ENCODE assay signal across 15 cellular contexts in genomic region chr14:42814817-42815216, GRCh38.
DNase-seq lines count a peak whose midpoint lies in the region; ATAC-seq, FAIRE-seq and TF ChIP-seq lines count a peak whose summit lies in the region.
"Had no signal": no experiment of that assay in that cellular context is flagged by ENCODE, and none has a peak within 500 bp of the region (broad histone marks: within the 10 kb centered on the region; RNA-seq: fewer than 3 reads in every experiment).

No MANE protein-coding gene starts in this region.

- intact Hi-C loops in pancreas (cut with DNase I): no loop called here

- H3K36me3 ChIP-seq in pancreas: no peaks in the 10 kb centered on the region
- H3K36me3 ChIP-seq: BLaER1, HAP-1 had no signal

- TF ChIP-seq CTCF in pancreas (IDR thresholded peaks at IDR 0.05): no peak

- H3K27ac ChIP-seq in pancreas: no peak overlapping the region
- H3K27ac ChIP-seq: A549, BLaER1, GM23248 had no signal

- no peak for ATAC-seq in pancreas
- ATAC-seq in GM21786 (IDR thresholded peaks at IDR 0.05; ENCODE audit: unreplicated experiment): no peak
- ATAC-seq: A549, HepG2 had no signal

- H3K4me3 ChIP-seq in pancreas: no peak overlapping the region
- H3K4me3 ChIP-seq: A549, BLaER1, GM23248, HAP-1 had no signal

- FAIRE-seq in RCC 7860 (lab: Jason Lieb, UNC) (peak; percentile 89), endometrium (lab: Jason Lieb, UNC) (peak; percentile 98), pancreas (lab: Jason Lieb, UNC) (peak; percentile 99)
- FAIRE-seq: A549, HepG2 had no signal

- no peaks in the 10 kb centered on the region for H3K27me3 ChIP-seq in pancreas
- H3K27me3 ChIP-seq: BLaER1 had no signal

- H3K9me3 ChIP-seq in pancreas: peaks cover 0 to 3% (median 0%) of the 10 kb centered on the region in 4 donors
- H3K9me3 ChIP-seq: A549, BLaER1, HAP-1 had no signal

- DNase-seq in RCC 7860 (ENCODE audit: low spot score): no peak
- no peak for DNase-seq in pancreas
- DNase-seq in AML-193 (lab: John Stamatoyannopoulos, UW): no peak
- no peak for DNase-seq in NCI-H1930 (lab: John Stamatoyannopoulos, UW)
- DNase-seq: CD4-positive, alpha-beta memory T cell; DMS153; DMS79; GF-D8; GM23248 had no signal

- H3K4me1 ChIP-seq in pancreas: no peaks in the 10 kb centered on the region
- H3K4me1 ChIP-seq: A549, BLaER1, HAP-1 had no signal
